8 cellular contexts compared by ENCODE assay signal in the genomic region with DNA sequence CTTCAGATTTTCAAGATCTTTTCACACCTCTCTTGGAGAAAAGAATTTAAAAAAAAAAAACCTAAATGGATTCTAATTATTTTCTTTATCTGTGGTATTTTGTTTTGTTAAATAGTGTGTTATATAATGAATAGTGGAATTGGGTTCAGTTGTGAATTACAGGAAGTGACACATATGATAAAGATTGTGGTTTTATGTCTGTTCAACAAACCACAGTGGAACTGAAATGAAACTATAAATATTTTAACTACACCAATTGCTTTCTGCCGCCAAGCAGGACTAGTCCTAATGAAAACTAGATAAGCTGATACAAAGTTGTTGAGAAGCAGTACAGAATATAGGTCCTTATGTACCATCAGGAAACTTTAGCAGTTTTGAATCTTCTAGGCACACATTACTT.
A peak's percentile ranks its signal among the peaks of the same experiment; 100 is the strongest.
DNase-seq lines count a peak whose midpoint lies in the region; ATAC-seq and TF ChIP-seq lines count a peak whose summit lies in the region.

No MANE protein-coding gene starts in this region.

- in situ Hi-C loops in Panc1 (cut with HindIII; ENCODE audit: low pct_unique_long_range_greater_than_20kb, low sequenced_read_pairs): no loop called here

- H3K9me2 ChIP-seq in hepatocyte (replicated peaks; ENCODE audit: insufficient read depth): no peaks in the 10 kb centered on the region

- no peak overlapping the region for H3K27ac ChIP-seq in Panc1 (ENCODE audit: low read length)
- no peak overlapping the region for H3K27ac ChIP-seq in hepatocyte

- H3K4me3 ChIP-seq in Panc1 (ENCODE audit: low read depth in 2 of 2, low read length in 2 of 2): no peak overlapping the region
- H3K4me3 ChIP-seq in hepatocyte: no peak overlapping the region

- TF ChIP-seq CTCF in Panc1 (IDR thresholded peaks at IDR 0.05) (no peak), hepatocyte (IDR thresholded peaks at IDR 0.05; ENCODE audit: poor library complexity) (no peak)

- DNase-seq in Daoy (ENCODE audit: low read depth) (peak; percentile 14), Panc1 (ENCODE audit: low read depth, low spot score) (no peak), hepatocyte (ENCODE audit: low spot score) (no peak), head of caudate nucleus (no peak), NCI-H524 (lab: John Stamatoyannopoulos, UW) (no peak), DMS53 (lab: John Stamatoyannopoulos, UW) (no peak)

- CTCF ChIA-PET in Panc1 (lab: Charles Lee): no interaction called here

- no peaks in the 10 kb centered on the region for H4K20me1 ChIP-seq in hepatocyte (ENCODE audit: insufficient read depth, poor library complexity, severe bottlenecking)

- peaks cover 42% of the 10 kb centered on the region for H3K79me2 ChIP-seq in hepatocyte

- H2AFZ ChIP-seq in hepatocyte: no peak overlapping the region

- H3K27me3 ChIP-seq in Panc1 (ENCODE audit: control insufficient read depth, insufficient read depth, low read length): no peaks in the 10 kb centered on the region
- no peaks in the 10 kb centered on the region for H3K27me3 ChIP-seq in hepatocyte

- peaks cover 5% of the 10 kb centered on the region for H3K4me1 ChIP-seq in Panc1 (ENCODE audit: control insufficient read depth, insufficient read depth, low read length)
- no peaks in the 10 kb centered on the region for H3K4me1 ChIP-seq in hepatocyte (ENCODE audit: insufficient read depth)

- H3K36me3 ChIP-seq in Panc1 (ENCODE audit: control insufficient read depth, insufficient read depth, low read length): no peaks in the 10 kb centered on the region
- no peaks in the 10 kb centered on the region for H3K36me3 ChIP-seq in hepatocyte (replicated peaks; ENCODE audit: insufficient read depth, low read depth)

- POLR2A ChIA-PET in Panc1 (lab: Charles Lee): no interaction called here

- peak overlapping the region; percentile 1 for H3K4me2 ChIP-seq in hepatocyte

- intact Hi-C loops in Panc1 (cut with micrococcal nuclease; ENCODE audit: unreplicated experiment): no loop called here
- intact Hi-C loops in head of caudate nucleus (cut with DNase I): no loop called here

- 41% methylated on average over 1 of the region's 1 CpG for WGBS in hepatocyte (ENCODE audit: low lambda C conversion rate, missing lambda C conversion rate)

- ATAC-seq in HG02610 (IDR thresholded peaks at IDR 0.05; ENCODE audit: unreplicated experiment) (peak; percentile 38), Panc1 (peak; percentile 65; the same call in 1 of the 2 replicates), HG03439 (IDR thresholded peaks at IDR 0.05; ENCODE audit: unreplicated experiment) (no peak)

- BruUV-seq in Panc1 (replicated peaks; lab: Mats Ljungman, UMichigan): no TSS peak

- no peaks in the 10 kb centered on the region for H3K9me3 ChIP-seq in Panc1 (ENCODE audit: control insufficient read depth, insufficient read depth, low read depth, low read length)
- H3K9me3 ChIP-seq in hepatocyte (ENCODE audit: low read depth): no peaks in the 10 kb centered on the region
